Comparison of ENCODE assay signal across 8 cellular contexts in the genomic region with DNA sequence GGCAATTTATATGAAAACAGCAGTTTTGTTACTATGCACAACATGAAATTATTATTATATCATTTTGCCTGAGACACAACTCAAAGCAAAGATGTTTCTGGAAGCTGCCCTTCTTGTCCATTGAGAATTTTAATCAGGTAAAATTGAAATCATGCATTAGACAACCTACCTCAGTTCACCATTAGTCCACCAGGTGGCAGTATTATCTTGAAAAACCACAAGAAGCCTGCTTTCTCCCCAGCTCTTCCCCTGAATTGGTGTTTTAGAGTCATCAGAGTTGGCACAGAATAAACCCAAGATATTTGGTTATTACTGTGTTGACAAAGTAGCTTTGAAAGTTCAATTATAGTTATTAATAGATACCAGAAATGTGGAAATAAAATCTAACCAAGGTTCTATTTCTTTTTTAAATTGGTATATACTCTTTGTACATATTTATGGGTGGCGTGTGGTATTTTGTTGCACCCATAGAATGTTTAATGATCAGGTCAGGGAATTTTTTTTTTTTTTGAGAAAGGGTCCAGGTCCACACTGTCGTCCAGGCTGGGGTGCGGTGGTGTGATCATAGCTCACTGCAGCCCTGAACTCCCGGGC. TPM values are rescaled to one million over a fixed set of nuclear protein-coding genes. Genes with fewer than 3 reads are reported as not detected.
A peak's percentile ranks its signal among the peaks of the same experiment; 100 is the strongest.
DNase-seq lines count a peak whose midpoint lies in the region; ATAC-seq and TF ChIP-seq lines count a peak whose summit lies in the region.

No MANE protein-coding gene starts in this region.

- H3K27ac ChIP-seq in MM.1S (ENCODE audit: low read length): no peak overlapping the region

- H3F3A ChIP-seq in MM.1S (ENCODE audit: insufficient read depth, low read length): peaks cover 11% of the 10 kb centered on the region

- H3K9me3 ChIP-seq in MM.1S (replicated peaks; ENCODE audit: insufficient read depth, low read length): no peaks in the 10 kb centered on the region

- H3K27me3 ChIP-seq in MM.1S (replicated peaks; ENCODE audit: insufficient read depth, low read length): no peaks in the 10 kb centered on the region

- peaks cover 3% of the 10 kb centered on the region for H3K4me1 Mint-ChIP-seq in brain

- H4K20me1 ChIP-seq in MM.1S (ENCODE audit: insufficient read depth, low read length): no peaks in the 10 kb centered on the region

- H2AFZ ChIP-seq in MM.1S (ENCODE audit: low read length): no peak overlapping the region

- H3K4me3 ChIP-seq in MM.1S (ENCODE audit: low read length): no peak overlapping the region

- H3K4me2 ChIP-seq in MM.1S (ENCODE audit: low read depth, low read length): no peak overlapping the region

- H3K9me2 ChIP-seq in MM.1S (replicated peaks; ENCODE audit: insufficient read depth, low read length): no peaks in the 10 kb centered on the region

- no peaks in the 10 kb centered on the region for H3K36me3 Mint-ChIP-seq in brain

- DNase-seq in COR-L47 (lab: John Stamatoyannopoulos, UW) (peak; percentile 68), MM.1S (peak; percentile 68), SHP77 (lab: John Stamatoyannopoulos, UW) (peak; percentile 50 to 69), iPS-NIHi7 (ENCODE audit: extremely low spot score) (peak; percentile 71)
- peak in 3 of 4 experiments; percentile 25 to 41 (median 35) for DNase-seq in stimulated activated CD4-positive, alpha-beta T cell treated with anti-CD3 and anti-CD28 coated beads, Interleukin-1b, Interleukin-23, amount 100 ng/mL, for 24 hours (ENCODE audit: low read depth in 4 of 4, low spot score in 1 of 4)

- H3K79me2 ChIP-seq in MM.1S (ENCODE audit: low read length): no peaks in the 10 kb centered on the region

- no peaks in the 10 kb centered on the region for H3K36me3 ChIP-seq in MM.1S (replicated peaks; ENCODE audit: insufficient read depth, low read length)

- H3K27ac Mint-ChIP-seq in brain: no peak overlapping the region

- H3K9ac ChIP-seq in MM.1S (ENCODE audit: low read length): no peak overlapping the region

- H3K27me3 Mint-ChIP-seq in brain: peaks cover 10% of the 10 kb centered on the region

- TF ChIP-seq CTCF in MM.1S (IDR thresholded peaks at IDR 0.05; ENCODE audit: low read length) (peak; percentile 83), brain (conservative IDR thresholded peaks at IDR 0.05) (peak; percentile 88 to 93)

- peaks cover 17% of the 10 kb centered on the region for H3K4me1 ChIP-seq in MM.1S (ENCODE audit: low read length)

- ATAC-seq in GM19351 (IDR thresholded peaks at IDR 0.05; ENCODE audit: unreplicated experiment) (peak; percentile 55), HG03460 (IDR thresholded peaks at IDR 0.05; ENCODE audit: unreplicated experiment) (no peak)

- no peak overlapping the region for H3K4me3 Mint-ChIP-seq in brain

- H3K9me3 Mint-ChIP-seq in brain: no peaks in the 10 kb centered on the region

RNA-seq across cellular contexts. Expression of gene UTP15, which starts 25.7 kb away (rescaled TPM):
- polyA plus RNA-seq in brain (ENCODE audit: insufficient read depth, low read depth, low replicate concordance): 2.6 TPM

RNA-seq across cellular contexts. Expression of gene ANKRA2, which starts 25.8 kb away (rescaled TPM):
- polyA plus RNA-seq in brain (ENCODE audit: insufficient read depth, low read depth, low replicate concordance): 6.5 TPM

RNA-seq across cellular contexts. Expression of gene ARHGEF28, which starts 34.8 kb away (rescaled TPM):
- 5.4 TPM for polyA plus RNA-seq in brain (ENCODE audit: insufficient read depth, low read depth, low replicate concordance)
